ENCODE assay signal across 8 cellular contexts in the genomic region with DNA sequence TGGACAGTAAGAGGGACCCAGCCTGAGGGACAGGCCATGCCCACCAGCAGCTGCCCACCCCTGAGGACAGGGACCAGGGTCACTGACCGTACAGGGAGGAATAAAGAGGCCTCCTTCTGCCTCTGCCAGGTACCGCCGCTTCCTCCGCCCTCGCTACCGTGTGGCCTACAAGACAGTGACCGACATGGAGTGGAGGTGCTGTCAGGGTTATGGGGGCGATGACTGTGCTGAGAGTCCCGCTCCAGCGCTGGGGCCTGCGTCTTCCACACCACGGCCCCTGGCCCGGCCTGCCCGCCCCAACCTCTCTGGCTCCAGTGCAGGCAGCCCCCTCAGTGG. TPM values are rescaled to one million over a fixed set of nuclear protein-coding genes. Genes with fewer than 3 reads are reported as not detected.
DNase-seq lines count a peak whose midpoint lies in the region; ATAC-seq and TF ChIP-seq lines count a peak whose summit lies in the region.

No MANE protein-coding gene starts in this region.

- POLR2A ChIA-PET in AG04450 (lab: Yijun Ruan, JAX), result interaction anchor here (0.6 to 7.7 kb wide), 7 partner anchors 8 to 47 kb away, joined by 4 to 53 read pairs (median 6); a partner anchor contains a TSS

- CTCF ChIA-PET in AG04450 (lab: Charles Lee), result interaction anchor here (1.0 kb wide), 2 partner anchors 8 to 24 kb away, joined by 3 to 4 read pairs; no protein-coding TSS in a partner anchor

- H3K27ac Mint-ChIP-seq in neural crest cell (ENCODE audit: unreplicated experiment), result peak overlapping the region; percentile 85

- DNase-seq in AG04450 (ENCODE audit: low read depth, low spot score), result no peak
- no peak for DNase-seq in MG63
- peak in 1 of 10 donors; percentile 41 for DNase-seq in dorsolateral prefrontal cortex
- DNase-seq in neural crest cell (ENCODE audit: low read depth, low spot score), result no peak
- DNase-seq in dedifferentiated amniotic fluid mesenchymal stem cell (ENCODE audit: extremely low spot score), result no peak
- no peak for DNase-seq in inferior parietal cortex (ENCODE audit: extremely low spot score)

- H3K27me3 Mint-ChIP-seq in neural crest cell (ENCODE audit: low read depth), result peaks cover 8% of the 10 kb centered on the region

- no peaks in the 10 kb centered on the region for H3K36me3 Mint-ChIP-seq in neural crest cell (ENCODE audit: low read depth)

- H3K9me3 Mint-ChIP-seq in neural crest cell, result no peaks in the 10 kb centered on the region

- TF ChIP-seq CTCF in AG04450 (IDR thresholded peaks at IDR 0.05; ENCODE audit: low read depth, low read length) (no peak), dorsolateral prefrontal cortex (IDR thresholded peaks at IDR 0.05 in 54 of 56, conservative IDR thresholded peaks at IDR 0.05 in 2 of 56; ENCODE audit: low read depth in 1 of 56, partially characterized antibody in 56 of 56) (no peak), neural crest cell (conservative IDR thresholded peaks at IDR 0.05) (no peak)

- H3K4me3 ChIP-seq in AG04450 (ENCODE audit: low read depth, low read length), result peak overlapping the region; percentile 85
- peak overlapping the region; percentile 56 for H3K4me3 ChIP-seq in MG63
- H3K4me3 ChIP-seq in dorsolateral prefrontal cortex, result peak overlapping the region in 5 of 59 donors; percentile 6 to 57 (median 21)

- intact Hi-C loops in dorsolateral prefrontal cortex (cut with DNase I), result loop anchor here in 1 of 2 donors (5.0 kb wide), 1 partner anchor 52 kb away; a partner anchor contains a TSS

- peaks cover 55% of the 10 kb centered on the region for H3K4me1 Mint-ChIP-seq in neural crest cell

- H3K9me3 ChIP-seq in AG04450 (ENCODE audit: control insufficient read depth, insufficient read depth, low read length) (no peaks in the 10 kb centered on the region; the same call in 1 of the 2 replicates), MG63 (no peaks in the 10 kb centered on the region)

- H3K27ac ChIP-seq in AG04450 (ENCODE audit: low read depth, low read length), result peak overlapping the region; percentile 52
- peak overlapping the region in 35 of 59 donors; percentile 4 to 88 (median 64) for H3K27ac ChIP-seq in dorsolateral prefrontal cortex

- peak overlapping the region; percentile 82 for H3K4me3 Mint-ChIP-seq in neural crest cell

- peaks cover 24% of the 10 kb centered on the region for H3K36me3 ChIP-seq in MG63

- ATAC-seq in GM19452 (IDR thresholded peaks at IDR 0.05; ENCODE audit: unreplicated experiment), result no peak
- ATAC-seq in GM18870 (IDR thresholded peaks at IDR 0.05; ENCODE audit: unreplicated experiment), result no peak

- H3K27me3 ChIP-seq in AG04450 (ENCODE audit: control insufficient read depth, insufficient read depth, low read length) (no peaks in the 10 kb centered on the region), MG63 (no peaks in the 10 kb centered on the region), dorsolateral prefrontal cortex (no peaks in the 10 kb centered on the region)

RNA-seq across cellular contexts. Expression of a gene that starts 2.2 kb away (rescaled TPM):
- 68.3 and 96.0 TPM in 2 replicates for polyA plus RNA-seq in AG04450 (2011; rRNA removed)
- polyA minus RNA-seq in AG04450 (2011; rRNA and poly(A)+ RNA removed), result 59.0 and 64.7 TPM in 2 replicates
- 91.6 and 144 TPM in 2 replicates for total RNA-seq in MG63 (2014; rRNA removed; shearing (Covaris generic); ENCODE audit: low replicate concordance)
- total RNA-seq in dorsolateral prefrontal cortex (10 to 100 TPM in 23 of 120 experiments, 1 to 10 TPM in 97; 3.2 to 19.4 (median 7.4) TPM), neural crest cell (22.6 and 24.1 TPM in 2 replicates)

RNA-seq across cellular contexts. Expression of a gene that starts 6.0 kb away (rescaled TPM):
- polyA plus RNA-seq in AG04450 (2011; rRNA removed), result 0.37 and 0.79 TPM in 2 replicates
- polyA minus RNA-seq in AG04450 (2011; rRNA and poly(A)+ RNA removed), result 0.70 and 1.1 TPM in 2 replicates
- total RNA-seq in MG63 (2014; rRNA removed; shearing (Covaris generic); ENCODE audit: low replicate concordance), result 1.8 and 5.0 TPM in 2 replicates
- total RNA-seq in dorsolateral prefrontal cortex (10 to 100 TPM in 119 of 120 experiments, 1 to 10 TPM in 1; 8.0 to 24.7 (median 16.7) TPM), neural crest cell (10.0 and 10.6 TPM in 2 replicates)

RNA-seq across cellular contexts. Expression of a gene that starts 9.1 kb away (rescaled TPM):
- polyA plus RNA-seq in AG04450 (2011; rRNA removed), result 679 and 783 TPM in 2 replicates
- 283 and 456 TPM in 2 replicates for polyA minus RNA-seq in AG04450 (2011; rRNA and poly(A)+ RNA removed)
- 260 and 483 TPM in 2 replicates for total RNA-seq in MG63 (2014; rRNA removed; shearing (Covaris generic); ENCODE audit: low replicate concordance)
- total RNA-seq in dorsolateral prefrontal cortex (100 to 1,000 TPM in 85 of 120 experiments, 10 to 100 TPM in 35; 62.3 to 158 (median 110) TPM), neural crest cell (232 and 236 TPM in 2 replicates)

RNA-seq across cellular contexts. Expression of a gene that starts 29.1 kb away (rescaled TPM):
- 40.9 and 41.6 TPM in 2 replicates for polyA plus RNA-seq in AG04450 (2011; rRNA removed)
- 48.8 and 61.3 TPM in 2 replicates for polyA minus RNA-seq in AG04450 (2011; rRNA and poly(A)+ RNA removed)
- 19.0 and 26.0 TPM in 2 replicates for total RNA-seq in MG63 (2014; rRNA removed; shearing (Covaris generic); ENCODE audit: low replicate concordance)
- total RNA-seq in dorsolateral prefrontal cortex (10 to 100 TPM; 11.3 to 22.7 (median 15.9) TPM), neural crest cell (67.2 and 67.7 TPM in 2 replicates)

RNA-seq across cellular contexts. Expression of a gene that starts 38.4 kb away (rescaled TPM):
- polyA plus RNA-seq in AG04450 (2011; rRNA removed), result 0.71 and 0.74 TPM in 2 replicates
- polyA minus RNA-seq in AG04450 (2011; rRNA and poly(A)+ RNA removed), result 0.26 and 0.28 TPM in 2 replicates
- total RNA-seq in MG63 (2014; rRNA removed; shearing (Covaris generic); ENCODE audit: low replicate concordance), result 21.6 and 29.1 TPM in 2 replicates
- total RNA-seq in dorsolateral prefrontal cortex, result 10 to 100 TPM; 16.0 to 66.6 (median 43.0) TPM
- total RNA-seq in neural crest cell, result 1.3 and 2.1 TPM in 2 replicates
